ENCODE assay signal across 1 cellular context in genomic region chr19:6737284-6737872, GRCh38.
TF ChIP-seq lines count a peak whose summit lies in the region.

Gene GPR108 (minus strand): TSS chr19:6737580. CDS start chr19:6737576, 4 bp downstream.

TF ChIP-seq in HepG2, 621 proteins besides CTCF, POLR2A, EP300 and RAD21 (continued from another document and continues in another):
- TF ChIP-seq RBM22 (optimal IDR thresholded peaks at IDR 0.05; ENCODE audit: low read length) (no peak), ZNF724P (CRISPR knock-in tag; IDR thresholded peaks at IDR 0.05; ENCODE audit: borderline replicate concordance) (0 out of 2 replicates have a peak, but pooled peaks have one; percentile 48), DPF2 (CRISPR knock-in tag; IDR thresholded peaks at IDR 0.05; ENCODE audit: borderline replicate concordance, low read depth) (no peak), PITX1 (CRISPR knock-in tag; IDR thresholded peaks at IDR 0.05) (no peak; the same call in 1 of the 2 replicates), PAWR (CRISPR knock-in tag; IDR thresholded peaks at IDR 0.05; ENCODE audit: borderline replicate concordance) (no peak), ZNF749 (CRISPR knock-in tag; IDR thresholded peaks at IDR 0.05; ENCODE audit: borderline replicate concordance) (0 out of 2 replicates have a peak, but pooled peaks have one; percentile 43), RFXAP (CRISPR knock-in tag; IDR thresholded peaks at IDR 0.05; ENCODE audit: borderline replicate concordance) (peak; percentile 78; the same call in 1 of the 2 replicates), ZNF136 (CRISPR knock-in tag; IDR thresholded peaks at IDR 0.05; ENCODE audit: low read depth) (no peak), STAT5B (CRISPR knock-in tag; IDR thresholded peaks at IDR 0.05) (no peak), AGO2 (optimal IDR thresholded peaks at IDR 0.05; ENCODE audit: low read depth, low read length) (peak; percentile 58), ZNF282 (IDR thresholded peaks at IDR 0.05; ENCODE audit: partially characterized antibody) (no peak), NFAT5 (CRISPR knock-in tag; IDR thresholded peaks at IDR 0.05) (no peak), GLI4 (CRISPR knock-in tag; IDR thresholded peaks at IDR 0.05; ENCODE audit: borderline replicate concordance) (no peak), POLR2G (IDR thresholded peaks at IDR 0.05; ENCODE audit: low read depth, low read length) (peak; percentile 66), BRD4 (CRISPR knock-in tag; IDR thresholded peaks at IDR 0.05) (no peak), IKZF5 (CRISPR knock-in tag; IDR thresholded peaks at IDR 0.05) (no peak), SOX5 (CRISPR knock-in tag; IDR thresholded peaks at IDR 0.05; ENCODE audit: borderline replicate concordance) (no peak), CBX5 (CRISPR knock-in tag; IDR thresholded peaks at IDR 0.05; ENCODE audit: borderline replicate concordance) (no peak), ZNF619 (CRISPR knock-in tag; IDR thresholded peaks at IDR 0.05) (no peak), NFIC (IDR thresholded peaks at IDR 0.05; ENCODE audit: low read length) (no peak), ZBTB21 (CRISPR knock-in tag; IDR thresholded peaks at IDR 0.05) (no peak), SMAD9 (CRISPR knock-in tag; IDR thresholded peaks at IDR 0.05) (no peak), ZNF572 (CRISPR knock-in tag; IDR thresholded peaks at IDR 0.05) (no peak), ZNF12 (CRISPR knock-in tag; IDR thresholded peaks at IDR 0.05) (no peak), NPAS2 (CRISPR knock-in tag; IDR thresholded peaks at IDR 0.05; ENCODE audit: borderline replicate concordance) (no peak), ZNF431 (CRISPR knock-in tag; IDR thresholded peaks at IDR 0.05; ENCODE audit: borderline replicate concordance, low read depth) (no peak), HOXA3 (CRISPR knock-in tag; IDR thresholded peaks at IDR 0.05) (peak; percentile 15; the same call in 1 of the 2 replicates), XRCC5 (optimal IDR thresholded peaks at IDR 0.05; ENCODE audit: low read length) (no peak), ZNF737 (CRISPR knock-in tag; IDR thresholded peaks at IDR 0.05; ENCODE audit: borderline replicate concordance) (no peak), ARID5B (CRISPR knock-in tag; IDR thresholded peaks at IDR 0.05) (peak; percentile 16; the same call in 1 of the 2 replicates), ZNF30 (CRISPR knock-in tag; IDR thresholded peaks at IDR 0.05) (no peak), MED13 (CRISPR knock-in tag; IDR thresholded peaks at IDR 0.05) (no peak), ZNF672 (CRISPR knock-in tag; IDR thresholded peaks at IDR 0.05) (no peak), IRF1 (CRISPR knock-in tag; IDR thresholded peaks at IDR 0.05; ENCODE audit: low read depth) (no peak), RXRB (CRISPR knock-in tag; IDR thresholded peaks at IDR 0.05; ENCODE audit: borderline replicate concordance) (no peak), ZFYVE20 (CRISPR knock-in tag; IDR thresholded peaks at IDR 0.05; ENCODE audit: borderline replicate concordance, low read depth) (no peak), SALL1 (CRISPR knock-in tag; IDR thresholded peaks at IDR 0.05) (no peak; the same call in 1 of the 2 replicates), ZNF564 (CRISPR knock-in tag; IDR thresholded peaks at IDR 0.05) (no peak), NAIF1 (CRISPR knock-in tag; IDR thresholded peaks at IDR 0.05; ENCODE audit: borderline replicate concordance) (no peak), ZNF549 (CRISPR knock-in tag; IDR thresholded peaks at IDR 0.05) (no peak), ZZZ3 (CRISPR knock-in tag; IDR thresholded peaks at IDR 0.05; ENCODE audit: borderline replicate concordance) (no peak), GMEB1 (CRISPR knock-in tag; IDR thresholded peaks at IDR 0.05; ENCODE audit: borderline replicate concordance) (0 out of 2 replicates have a peak, but pooled peaks have one; percentile 30), ETV5 (CRISPR knock-in tag; IDR thresholded peaks at IDR 0.05; ENCODE audit: borderline replicate concordance) (peak; percentile 55; the same call in 1 of the 2 replicates), ZNF329 (CRISPR knock-in tag; IDR thresholded peaks at IDR 0.05; ENCODE audit: low read depth) (no peak), ARNT2 (CRISPR knock-in tag; IDR thresholded peaks at IDR 0.05; ENCODE audit: low read depth) (peak; percentile 17; the same call in 1 of the 2 replicates), THAP7 (CRISPR knock-in tag; IDR thresholded peaks at IDR 0.05) (no peak), MAZ (IDR thresholded peaks at IDR 0.05; ENCODE audit: borderline replicate concordance, low read depth, low read length) (peak; percentile 98), MAZ (CRISPR knock-in tag; IDR thresholded peaks at IDR 0.05; ENCODE audit: low read depth) (peak; percentile 89), ZFAT (CRISPR knock-in tag; conservative IDR thresholded peaks at IDR 0.05) (no peak), ZNF780A (CRISPR knock-in tag; IDR thresholded peaks at IDR 0.05) (no peak), MIER3 (CRISPR knock-in tag; IDR thresholded peaks at IDR 0.05; ENCODE audit: borderline replicate concordance) (no peak), TAF15 (IDR thresholded peaks at IDR 0.05; ENCODE audit: low read depth, low read length, poor library complexity, severe bottlenecking) (no peak), YEATS2 (CRISPR knock-in tag; IDR thresholded peaks at IDR 0.05; ENCODE audit: borderline replicate concordance) (no peak), MTF2 (CRISPR knock-in tag; IDR thresholded peaks at IDR 0.05; ENCODE audit: borderline replicate concordance) (no peak), ZNF260 (CRISPR knock-in tag; IDR thresholded peaks at IDR 0.05; ENCODE audit: borderline replicate concordance, low read depth) (no peak), ZBTB1 (CRISPR knock-in tag; IDR thresholded peaks at IDR 0.05; ENCODE audit: borderline replicate concordance) (no peak), NR2F6 (IDR thresholded peaks at IDR 0.05) (no peak), NR2F6 (CRISPR knock-in tag; IDR thresholded peaks at IDR 0.05) (no peak)
- TF ChIP-seq, protein P1, sequence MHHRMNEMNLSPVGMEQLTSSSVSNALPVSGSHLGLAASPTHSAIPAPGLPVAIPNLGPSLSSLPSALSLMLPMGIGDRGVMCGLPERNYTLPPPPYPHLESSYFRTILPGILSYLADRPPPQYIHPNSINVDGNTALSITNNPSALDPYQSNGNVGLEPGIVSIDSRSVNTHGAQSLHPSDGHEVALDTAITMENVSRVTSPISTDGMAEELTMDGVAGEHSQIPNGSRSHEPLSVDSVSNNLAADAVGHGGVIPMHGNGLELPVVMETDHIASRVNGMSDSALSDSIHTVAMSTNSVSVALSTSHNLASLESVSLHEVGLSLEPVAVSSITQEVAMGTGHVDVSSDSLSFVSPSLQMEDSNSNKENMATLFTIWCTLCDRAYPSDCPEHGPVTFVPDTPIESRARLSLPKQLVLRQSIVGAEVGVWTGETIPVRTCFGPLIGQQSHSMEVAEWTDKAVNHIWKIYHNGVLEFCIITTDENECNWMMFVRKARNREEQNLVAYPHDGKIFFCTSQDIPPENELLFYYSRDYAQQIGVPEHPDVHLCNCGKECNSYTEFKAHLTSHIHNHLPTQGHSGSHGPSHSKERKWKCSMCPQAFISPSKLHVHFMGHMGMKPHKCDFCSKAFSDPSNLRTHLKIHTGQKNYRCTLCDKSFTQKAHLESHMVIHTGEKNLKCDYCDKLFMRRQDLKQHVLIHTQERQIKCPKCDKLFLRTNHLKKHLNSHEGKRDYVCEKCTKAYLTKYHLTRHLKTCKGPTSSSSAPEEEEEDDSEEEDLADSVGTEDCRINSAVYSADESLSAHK (CRISPR knock-in tag; IDR thresholded peaks at IDR 0.05; ENCODE audit: borderline replicate concordance): no peak
